Comparison of ENCODE assay signal across 16 cellular contexts in genomic region chr10:84370268-84370667, GRCh38. TPM values are rescaled to one million over a fixed set of nuclear protein-coding genes. Genes with fewer than 3 reads are reported as not detected.
DNase-seq lines count a peak whose midpoint lies in the region; ATAC-seq, FAIRE-seq and TF ChIP-seq lines count a peak whose summit lies in the region.
"Had no signal": no experiment of that assay in that cellular context is flagged by ENCODE, and none has a peak within 500 bp of the region (broad histone marks: within the 10 kb centered on the region; RNA-seq: fewer than 3 reads in every experiment).

No MANE protein-coding gene starts in this region.

- no peaks in the 10 kb centered on the region for H3K9me3 ChIP-seq in pancreas

- H3K4me3 ChIP-seq in LNCaP clone FGC (ENCODE audit: low read depth, low read length), result no peak overlapping the region
- no peak overlapping the region for H3K4me3 ChIP-seq in pancreas
- H3K4me3 ChIP-seq: GM12878, GM23338 had no signal

- WGBS in pancreas, 2 donors, result 63% methylated on average over 2 of the region's 2 CpGs

- intact Hi-C loops in pancreas (cut with DNase I), result no loop called here

- H3K9me3 Mint-ChIP-seq in activated naive CD8-positive, alpha-beta T cell (ENCODE audit: low read depth), result peaks cover 4% of the 10 kb centered on the region
- peaks cover 6% of the 10 kb centered on the region for H3K9me3 Mint-ChIP-seq in activated naive CD8-positive, alpha-beta T cell treated with anti-CD3 and anti-CD28 coated beads, Interleukin-2, amount 50 U/mL, for 24 hours
- no peaks in the 10 kb centered on the region for H3K9me3 Mint-ChIP-seq in naive thymus-derived CD8-positive, alpha-beta T cell
- H3K9me3 Mint-ChIP-seq: GM23338, H9 had no signal

- peaks cover 4% of the 10 kb centered on the region for H3K36me3 Mint-ChIP-seq in activated naive CD8-positive, alpha-beta T cell
- peaks cover 25% of the 10 kb centered on the region for H3K36me3 Mint-ChIP-seq in activated naive CD8-positive, alpha-beta T cell treated with anti-CD3 and anti-CD28 coated beads, Interleukin-2, amount 50 U/mL, for 24 hours (ENCODE audit: low read depth)
- peaks cover 0 to 58% (median 7%) of the 10 kb centered on the region in 3 donors for H3K36me3 Mint-ChIP-seq in naive thymus-derived CD8-positive, alpha-beta T cell

- no peaks in the 10 kb centered on the region for H3K27me3 Mint-ChIP-seq in activated naive CD8-positive, alpha-beta T cell
- no peaks in the 10 kb centered on the region for H3K27me3 Mint-ChIP-seq in activated naive CD8-positive, alpha-beta T cell treated with anti-CD3 and anti-CD28 coated beads, Interleukin-2, amount 50 U/mL, for 24 hours
- H3K27me3 Mint-ChIP-seq in naive thymus-derived CD8-positive, alpha-beta T cell, result no peaks in the 10 kb centered on the region
- H3K27me3 Mint-ChIP-seq: B cell had no signal

- TF ChIP-seq CTCF in LNCaP clone FGC (IDR thresholded peaks at IDR 0.05; ENCODE audit: control insufficient read depth, extremely low read depth, insufficient read depth) (no peak), pancreas (IDR thresholded peaks at IDR 0.05) (no peak)

- H3K4me1 ChIP-seq in pancreas, result peaks cover 0 to 7% (median 3%) of the 10 kb centered on the region in 3 donors

- DNase-seq in activated naive CD8-positive, alpha-beta T cell treated with anti-CD3 and anti-CD28 coated beads, Interleukin-2, amount 50 U/mL, for 24 hours, result no peak
- DNase-seq in LNCaP clone FGC (ENCODE audit: low read depth) (peak; percentile 4), amniotic epithelial cell (ENCODE audit: low read depth) (peak; percentile 41), pancreas (no peak)
- no peak for DNase-seq in naive thymus-derived CD8-positive, alpha-beta T cell
- DNase-seq: C1 segment of cervical spinal cord, DMS53, H9 had no signal

- no peak for FAIRE-seq in pancreas (lab: Jason Lieb, UNC)
- FAIRE-seq: GM12878, GM18507 had no signal

- peaks cover 61% of the 10 kb centered on the region for H3K4me1 Mint-ChIP-seq in activated naive CD8-positive, alpha-beta T cell (ENCODE audit: low read depth)
- peaks cover 36% of the 10 kb centered on the region for H3K4me1 Mint-ChIP-seq in activated naive CD8-positive, alpha-beta T cell treated with anti-CD3 and anti-CD28 coated beads, Interleukin-2, amount 50 U/mL, for 24 hours
- H3K4me1 Mint-ChIP-seq in naive thymus-derived CD8-positive, alpha-beta T cell, result peaks cover 27 to 56% (median 52%) of the 10 kb centered on the region in 4 donors

- H3K27me3 ChIP-seq in pancreas, result no peaks in the 10 kb centered on the region

- ATAC-seq in activated naive CD8-positive, alpha-beta T cell treated with anti-CD3 and anti-CD28 coated beads, Interleukin-2, amount 50 U/mL, for 24 hours, result no peak
- ATAC-seq in naive thymus-derived CD8-positive, alpha-beta T cell, result no peak
- ATAC-seq in GM21786 (IDR thresholded peaks at IDR 0.05; ENCODE audit: unreplicated experiment) (no peak), HG03469 (IDR thresholded peaks at IDR 0.05; ENCODE audit: unreplicated experiment) (no peak), pancreas (no peak)
- ATAC-seq: GM12878, GM23338 had no signal

- no peak overlapping the region for H3K4me3 Mint-ChIP-seq in activated naive CD8-positive, alpha-beta T cell
- no peak overlapping the region for H3K4me3 Mint-ChIP-seq in activated naive CD8-positive, alpha-beta T cell treated with anti-CD3 and anti-CD28 coated beads, Interleukin-2, amount 50 U/mL, for 24 hours
- no peak overlapping the region for H3K4me3 Mint-ChIP-seq in naive thymus-derived CD8-positive, alpha-beta T cell
- H3K4me3 Mint-ChIP-seq: B cell, GM23338, H9 had no signal

- H3K27ac Mint-ChIP-seq in activated naive CD8-positive, alpha-beta T cell, result peak overlapping the region; percentile 67
- no peak overlapping the region for H3K27ac Mint-ChIP-seq in activated naive CD8-positive, alpha-beta T cell treated with anti-CD3 and anti-CD28 coated beads, Interleukin-2, amount 50 U/mL, for 24 hours
- peak overlapping the region in 7 of 10 donors; percentile 18 to 80 (median 63) for H3K27ac Mint-ChIP-seq in naive thymus-derived CD8-positive, alpha-beta T cell
- H3K27ac Mint-ChIP-seq: B cell, GM23338 had no signal

- H3K27ac ChIP-seq in pancreas, result no peak overlapping the region
- H3K27ac ChIP-seq: HL-60 had no signal

- H3K36me3 ChIP-seq in pancreas, result peaks cover 0 to 11% (median 0%) of the 10 kb centered on the region in 3 donors

- POLR2A ChIA-PET in naive thymus-derived CD8-positive, alpha-beta T cell (lab: Charles Lee), result no interaction called here

RNA-seq across cellular contexts. Expression of gene CCSER2, which starts 41.9 kb away (rescaled TPM):
- total RNA-seq in naive thymus-derived CD8-positive, alpha-beta T cell, result 10 to 100 TPM; 95.1 to 95.5 TPM
- polyA plus RNA-seq in naive thymus-derived CD8-positive, alpha-beta T cell, result 100 to 1,000 TPM in 1 of 3 donors, 10 to 100 TPM in 2; 70.4 to 109 (median 72.9) TPM
- total RNA-seq in pancreas, result 10 to 100 TPM; 17.5 to 25.6 (median 22.5) TPM
- polyA plus RNA-seq in pancreas, result 1 to 10 TPM; 3.5 to 6.0 TPM

Comparison
In these comparisons a context has a peak if more than half of its experiments do, and no peak if none do; other contexts are left out.
1. DNase-seq: peak in LNCaP clone FGC (single experiment) and amniotic epithelial cell (single experiment); none in activated naive CD8-positive, alpha-beta T cell treated with anti-CD3 and anti-CD28 coated beads, Interleukin-2, amount 50 U/mL, for 24 hours (single experiment), naive thymus-derived CD8-positive, alpha-beta T cell (0 of 10) and pancreas (0 of 6).